Comparison of ENCODE assay signal across 1 cellular context in the genomic region with DNA sequence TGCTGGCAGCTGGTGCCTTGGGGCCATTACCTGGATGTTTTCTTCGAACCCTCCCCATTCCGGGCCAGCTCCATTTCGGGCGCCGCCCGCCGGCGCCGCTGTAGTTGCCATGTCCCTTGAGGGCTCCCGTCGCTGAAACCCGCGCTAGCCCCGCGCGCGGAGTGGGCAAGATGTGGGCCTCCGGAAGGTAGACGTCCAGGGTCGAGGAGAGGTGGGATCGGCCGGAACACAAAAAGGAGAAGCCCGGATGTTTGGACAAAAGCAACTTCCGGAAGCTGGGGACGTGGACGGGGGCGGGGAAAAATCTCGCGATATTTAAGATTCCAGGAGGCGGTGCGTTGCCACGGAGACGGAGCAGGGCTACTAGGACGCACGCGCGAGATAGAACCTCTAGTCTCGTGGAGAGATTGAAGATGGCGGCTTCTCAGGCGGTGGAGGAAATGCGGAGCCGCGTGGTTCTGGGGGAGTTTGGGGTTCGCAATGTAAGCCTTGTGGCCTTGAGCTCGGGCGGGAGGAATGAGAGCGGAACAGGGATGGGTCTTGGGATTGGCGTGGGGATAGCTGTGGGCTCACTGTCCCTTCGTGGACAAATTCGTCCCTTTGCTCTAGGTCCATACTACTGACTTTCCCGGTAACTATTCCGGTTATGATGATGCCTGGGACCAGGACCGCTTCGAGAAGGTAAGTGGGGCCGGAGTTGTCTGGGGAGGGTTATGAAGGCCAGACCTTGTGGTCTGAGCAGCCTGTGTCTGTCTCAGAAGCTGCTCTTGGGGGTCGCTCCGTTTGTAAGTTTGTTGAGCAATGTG.
TF ChIP-seq lines count a peak whose summit lies in the region.

Gene POLR1C, plus strand, starts transcription at position 393 of the 806 bp plus-strand sequence. Its CDS starts 21 bp downstream, at position 414.
Gene YIPF3, minus strand, starts transcription at position 230 of the 806 bp plus-strand sequence. Its CDS starts 119 bp downstream, at position 111.

TF ChIP-seq in K562, 482 proteins besides CTCF, POLR2A, EP300 and RAD21 (continued from another document and continues in another):
- TF ChIP-seq ZNF197 (CRISPR knock-in tag; IDR thresholded peaks at IDR 0.05; ENCODE audit: low read depth), result no peak
- TF ChIP-seq MYC (IDR thresholded peaks at IDR 0.05; ENCODE audit: low read depth, low read length), result peak; percentile 99
- TF ChIP-seq MYC (CRISPR knock-in tag; IDR thresholded peaks at IDR 0.05; ENCODE audit: borderline replicate concordance, low read depth), result peak; percentile 94
- TF ChIP-seq, protein P1, sequence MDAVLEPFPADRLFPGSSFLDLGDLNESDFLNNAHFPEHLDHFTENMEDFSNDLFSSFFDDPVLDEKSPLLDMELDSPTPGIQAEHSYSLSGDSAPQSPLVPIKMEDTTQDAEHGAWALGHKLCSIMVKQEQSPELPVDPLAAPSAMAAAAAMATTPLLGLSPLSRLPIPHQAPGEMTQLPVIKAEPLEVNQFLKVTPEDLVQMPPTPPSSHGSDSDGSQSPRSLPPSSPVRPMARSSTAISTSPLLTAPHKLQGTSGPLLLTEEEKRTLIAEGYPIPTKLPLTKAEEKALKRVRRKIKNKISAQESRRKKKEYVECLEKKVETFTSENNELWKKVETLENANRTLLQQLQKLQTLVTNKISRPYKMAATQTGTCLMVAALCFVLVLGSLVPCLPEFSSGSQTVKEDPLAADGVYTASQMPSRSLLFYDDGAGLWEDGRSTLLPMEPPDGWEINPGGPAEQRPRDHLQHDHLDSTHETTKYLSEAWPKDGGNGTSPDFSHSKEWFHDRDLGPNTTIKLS (IDR thresholded peaks at IDR 0.05; ENCODE audit: borderline replicate concordance, low read depth), result peak; percentile 99
- 0 out of 2 replicates have a peak, but pooled peaks have one; percentile 46 for TF ChIP-seq RUNX1 (IDR thresholded peaks at IDR 0.05; ENCODE audit: low read depth)
- TF ChIP-seq, protein P2, sequence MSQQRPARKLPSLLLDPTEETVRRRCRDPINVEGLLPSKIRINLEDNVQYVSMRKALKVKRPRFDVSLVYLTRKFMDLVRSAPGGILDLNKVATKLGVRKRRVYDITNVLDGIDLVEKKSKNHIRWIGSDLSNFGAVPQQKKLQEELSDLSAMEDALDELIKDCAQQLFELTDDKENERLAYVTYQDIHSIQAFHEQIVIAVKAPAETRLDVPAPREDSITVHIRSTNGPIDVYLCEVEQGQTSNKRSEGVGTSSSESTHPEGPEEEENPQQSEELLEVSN (IDR thresholded peaks at IDR 0.05; ENCODE audit: borderline replicate concordance in 1 of 2, extremely low read depth in 1 of 2, insufficient read depth in 1 of 2, insufficient read length in 1 of 2, low read depth in 1 of 2, low read length in 1 of 2, poor library complexity in 1 of 2, severe bottlenecking in 1 of 2), result peak; percentile 12 to 34
- TF ChIP-seq TBP (optimal IDR thresholded peaks at IDR 0.05; ENCODE audit: low read depth, low read length), result peak; percentile 91
- TF ChIP-seq PTTG1 (tag; IDR thresholded peaks at IDR 0.05; ENCODE audit: low read depth), result no peak
- TF ChIP-seq ZNF583 (CRISPR knock-in tag; IDR thresholded peaks at IDR 0.05), result no peak
- TF ChIP-seq, protein P3, sequence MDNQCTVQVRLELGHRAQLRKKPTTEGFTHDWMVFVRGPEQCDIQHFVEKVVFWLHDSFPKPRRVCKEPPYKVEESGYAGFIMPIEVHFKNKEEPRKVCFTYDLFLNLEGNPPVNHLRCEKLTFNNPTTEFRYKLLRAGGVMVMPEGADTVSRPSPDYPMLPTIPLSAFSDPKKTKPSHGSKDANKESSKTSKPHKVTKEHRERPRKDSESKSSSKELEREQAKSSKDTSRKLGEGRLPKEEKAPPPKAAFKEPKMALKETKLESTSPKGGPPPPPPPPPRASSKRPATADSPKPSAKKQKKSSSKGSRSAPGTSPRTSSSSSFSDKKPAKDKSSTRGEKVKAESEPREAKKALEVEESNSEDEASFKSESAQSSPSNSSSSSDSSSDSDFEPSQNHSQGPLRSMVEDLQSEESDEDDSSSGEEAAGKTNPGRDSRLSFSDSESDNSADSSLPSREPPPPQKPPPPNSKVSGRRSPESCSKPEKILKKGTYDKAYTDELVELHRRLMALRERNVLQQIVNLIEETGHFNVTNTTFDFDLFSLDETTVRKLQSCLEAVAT (IDR thresholded peaks at IDR 0.05), result 0 out of 4 replicates have a peak, but pooled peaks of 1 of the 2 experiments have one; percentile 33
- TF ChIP-seq ZNF639 (CRISPR knock-in tag; conservative IDR thresholded peaks at IDR 0.05 in 1 of 2, IDR thresholded peaks at IDR 0.05 in 1 of 2), result peak in 1 of 2 experiments; percentile 72; a peak in 2 of 4 replicates
- peak in 1 of 2 experiments; percentile 59; a peak in 1 of 3 replicates for TF ChIP-seq CBX3 (IDR thresholded peaks at IDR 0.05; ENCODE audit: borderline replicate concordance in 1 of 2, low read length in 2 of 2)
- no peak for TF ChIP-seq ZNF780A (CRISPR knock-in tag; IDR thresholded peaks at IDR 0.05)
- peak; percentile 92 to 93 for TF ChIP-seq NRF1 (conservative IDR thresholded peaks at IDR 0.05 in 1 of 2, IDR thresholded peaks at IDR 0.05 in 1 of 2)
- TF ChIP-seq, protein P4, sequence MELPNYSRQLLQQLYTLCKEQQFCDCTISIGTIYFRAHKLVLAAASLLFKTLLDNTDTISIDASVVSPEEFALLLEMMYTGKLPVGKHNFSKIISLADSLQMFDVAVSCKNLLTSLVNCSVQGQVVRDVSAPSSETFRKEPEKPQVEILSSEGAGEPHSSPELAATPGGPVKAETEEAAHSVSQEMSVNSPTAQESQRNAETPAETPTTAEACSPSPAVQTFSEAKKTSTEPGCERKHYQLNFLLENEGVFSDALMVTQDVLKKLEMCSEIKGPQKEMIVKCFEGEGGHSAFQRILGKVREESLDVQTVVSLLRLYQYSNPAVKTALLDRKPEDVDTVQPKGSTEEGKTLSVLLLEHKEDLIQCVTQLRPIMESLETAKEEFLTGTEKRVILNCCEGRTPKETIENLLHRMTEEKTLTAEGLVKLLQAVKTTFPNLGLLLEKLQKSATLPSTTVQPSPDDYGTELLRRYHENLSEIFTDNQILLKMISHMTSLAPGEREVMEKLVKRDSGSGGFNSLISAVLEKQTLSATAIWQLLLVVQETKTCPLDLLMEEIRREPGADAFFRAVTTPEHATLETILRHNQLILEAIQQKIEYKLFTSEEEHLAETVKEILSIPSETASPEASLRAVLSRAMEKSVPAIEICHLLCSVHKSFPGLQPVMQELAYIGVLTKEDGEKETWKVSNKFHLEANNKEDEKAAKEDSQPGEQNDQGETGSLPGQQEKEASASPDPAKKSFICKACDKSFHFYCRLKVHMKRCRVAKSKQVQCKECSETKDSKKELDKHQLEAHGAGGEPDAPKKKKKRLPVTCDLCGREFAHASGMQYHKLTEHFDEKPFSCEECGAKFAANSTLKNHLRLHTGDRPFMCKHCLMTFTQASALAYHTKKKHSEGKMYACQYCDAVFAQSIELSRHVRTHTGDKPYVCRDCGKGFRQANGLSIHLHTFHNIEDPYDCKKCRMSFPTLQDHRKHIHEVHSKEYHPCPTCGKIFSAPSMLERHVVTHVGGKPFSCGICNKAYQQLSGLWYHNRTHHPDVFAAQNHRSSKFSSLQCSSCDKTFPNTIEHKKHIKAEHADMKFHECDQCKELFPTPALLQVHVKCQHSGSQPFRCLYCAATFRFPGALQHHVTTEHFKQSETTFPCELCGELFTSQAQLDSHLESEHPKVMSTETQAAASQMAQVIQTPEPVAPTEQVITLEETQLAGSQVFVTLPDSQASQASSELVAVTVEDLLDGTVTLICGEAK (IDR thresholded peaks at IDR 0.05), result peak; percentile 99
- TF ChIP-seq, protein P4 (CRISPR knock-in tag; IDR thresholded peaks at IDR 0.05), result no peak
- TF ChIP-seq AFF4 (CRISPR knock-in tag; IDR thresholded peaks at IDR 0.05), result peak; percentile 92
- no peak for TF ChIP-seq PYGO2 (tag; IDR thresholded peaks at IDR 0.05)
- TF ChIP-seq NEUROD1 (IDR thresholded peaks at IDR 0.05; ENCODE audit: borderline replicate concordance, low read depth, low read length, partially characterized antibody), result peak; percentile 92
- no peak for TF ChIP-seq ZNF79 (CRISPR knock-in tag; IDR thresholded peaks at IDR 0.05; ENCODE audit: low read depth)
- peak; percentile 76; the same call in 1 of the 2 replicates for TF ChIP-seq ETS1 (conservative IDR thresholded peaks at IDR 0.05; ENCODE audit: control insufficient read depth, low read depth, low read length)
- no peak for TF ChIP-seq ZNF143 (CRISPR knock-in tag; IDR thresholded peaks at IDR 0.05)
- peak; percentile 64; the same call in 1 of the 2 replicates for TF ChIP-seq TRIM28 (IDR thresholded peaks at IDR 0.05)
- no peak for TF ChIP-seq HNRNPL (IDR thresholded peaks at IDR 0.05; ENCODE audit: low read depth, low read length)
- peak; percentile 98 for TF ChIP-seq NFRKB (IDR thresholded peaks at IDR 0.05; ENCODE audit: low read depth)
- no peak for TF ChIP-seq SRSF9 (IDR thresholded peaks at IDR 0.05; ENCODE audit: borderline replicate concordance, low read depth, low read length)
- no peak for TF ChIP-seq ZNF436 (CRISPR knock-in tag; IDR thresholded peaks at IDR 0.05)
- TF ChIP-seq ZNF134 (CRISPR knock-in tag; conservative IDR thresholded peaks at IDR 0.05), result no peak
- TF ChIP-seq JUND (IDR thresholded peaks at IDR 0.05; ENCODE audit: borderline replicate concordance, low read depth, low read length), result peak; percentile 61
- peak; percentile 38; the same call in 1 of the 3 replicates for TF ChIP-seq JUND (tag; IDR thresholded peaks at IDR 0.05; ENCODE audit: borderline replicate concordance, low read depth, low read length)
- peak; percentile 59 for TF ChIP-seq RBBP5 (IDR thresholded peaks at IDR 0.05; ENCODE audit: borderline replicate concordance, insufficient read depth, low read length, poor library complexity, severe bottlenecking)
- TF ChIP-seq ZNF224 (CRISPR knock-in tag; IDR thresholded peaks at IDR 0.05), result no peak
